In genomic region chr22:49962751-49963646, GRCh38 we compare ENCODE assay signal across 9 cellular contexts. TPM values are rescaled to one million over a fixed set of nuclear protein-coding genes. Genes with fewer than 3 reads are reported as not detected.
DNase-seq lines count a peak whose midpoint lies in the region; ATAC-seq and TF ChIP-seq lines count a peak whose summit lies in the region.
"Had no signal": no experiment of that assay in that cellular context is flagged by ENCODE, and none has a peak within 500 bp of the region (broad histone marks: within the 10 kb centered on the region; RNA-seq: fewer than 3 reads in every experiment).

No MANE protein-coding gene starts in this region.

- H3K79me2 ChIP-seq in GM23248 (ENCODE audit: insufficient read depth): peaks cover 21% of the 10 kb centered on the region

- intact Hi-C loops in Right ventricle myocardium superior (cut with DNase I): no loop called here

- peak overlapping the region; percentile 73 for H3K4me3 ChIP-seq in GM23248
- H3K4me3 ChIP-seq in rectal smooth muscle tissue (ENCODE audit: low read length): peak overlapping the region; percentile 69

- in situ Hi-C loops in GM23248 (cut with MboI) (no loop called here), GM13977 (cut with MboI; ENCODE audit: low pct_unique_long_range_greater_than_20kb, low sequenced_read_pairs, unreplicated experiment) (no loop called here)

- ATAC-seq in Right ventricle myocardium superior (ENCODE audit: poor library complexity): no peak
- ATAC-seq in HG02759 (IDR thresholded peaks at IDR 0.05; ENCODE audit: unreplicated experiment): no peak

- no peaks in the 10 kb centered on the region for H4K20me1 ChIP-seq in GM23248 (ENCODE audit: insufficient read depth)

- no peaks in the 10 kb centered on the region for H3K9me3 ChIP-seq in GM23248 (ENCODE audit: low read depth)

- H3K9ac ChIP-seq in GM23248 (peak overlapping the region; percentile 79), rectal smooth muscle tissue (ENCODE audit: low read length) (peak overlapping the region; percentile 76)

- WGBS in GM23248 (ENCODE audit: low coverage in 1 of 2, low lambda C conversion rate in 2 of 2, missing lambda C conversion rate in 2 of 2), 2 experiments: 84 to 85% methylated on average over 47 to 59 of the region's 63 CpGs

- 0 out of 2 replicates have a peak, but pooled peaks cover 3% of the 10 kb centered on the region for H3F3A ChIP-seq in GM23248 (ENCODE audit: insufficient read depth)

- peaks cover 5% of the 10 kb centered on the region; the same call in 1 of the 2 replicates for H3K4me1 ChIP-seq in GM23248 (ENCODE audit: insufficient read depth)
- H3K4me1 ChIP-seq in rectal smooth muscle tissue (ENCODE audit: control insufficient read depth, insufficient read depth, low read length): peaks cover 21% of the 10 kb centered on the region

- H3K27me3 ChIP-seq in GM23248 (replicated peaks; ENCODE audit: insufficient read depth): no peaks in the 10 kb centered on the region
- no peaks in the 10 kb centered on the region for H3K27me3 ChIP-seq in rectal smooth muscle tissue (ENCODE audit: control insufficient read depth, insufficient read depth, low read length)

- no peak for TF ChIP-seq CTCF in GM13977 (IDR thresholded peaks at IDR 0.05; ENCODE audit: extremely low read depth, insufficient read depth, missing control alignments)

- H3K36me3 ChIP-seq in GM23248 (ENCODE audit: low read depth): no peaks in the 10 kb centered on the region; the same call in 1 of the 2 replicates
- peaks cover 9% of the 10 kb centered on the region for H3K36me3 ChIP-seq in rectal smooth muscle tissue (ENCODE audit: control insufficient read depth, insufficient read depth, low read length)

- H3K9me2 ChIP-seq in GM23248 (ENCODE audit: insufficient read depth): no peaks in the 10 kb centered on the region

- peak overlapping the region; percentile 53; the same call in 1 of the 2 replicates for H2AFZ ChIP-seq in GM23248

- DNase-seq in GM23248: no peak
- DNase-seq in activated CD8-positive, alpha-beta memory T cell treated with anti-CD3 and anti-CD28 coated beads, Interleukin-2, amount 50 U/mL, for 48 hours: peak; percentile 59
- peak; percentile 54 for DNase-seq in Right ventricle myocardium superior
- no peak for DNase-seq in AML-193 (lab: John Stamatoyannopoulos, UW)
- DNase-seq in GM13977 (ENCODE audit: low spot score): no peak
- DNase-seq in pons (ENCODE audit: low spot score): no peak

- H3K27ac ChIP-seq in GM23248 (peak overlapping the region; percentile 29), rectal smooth muscle tissue (ENCODE audit: low read depth, low read length) (peak overlapping the region; percentile 73)

- peak overlapping the region; percentile 84 for H3K4me2 ChIP-seq in GM23248 (ENCODE audit: unreplicated experiment)

RNA-seq across cellular contexts. Expression of gene PIM3, which starts 2.4 kb away (rescaled TPM):
- total RNA-seq in GM23248 (2014; rRNA removed; shearing (Covaris generic)): 16.2 and 17.3 TPM in 2 replicates
- 10.8 TPM in 2 replicates for polyA plus RNA-seq in GM23248 (2016; fragmentation: Nextera tagmentation; extraction: Ambion mirVana)
- total RNA-seq in Right ventricle myocardium superior: 61.5 TPM

RNA-seq across cellular contexts. Expression of gene CRELD2, which starts 44.6 kb away (rescaled TPM):
- 57.1 and 73.2 TPM in 2 replicates for total RNA-seq in GM23248 (2014; rRNA removed; shearing (Covaris generic))
- 78.4 and 80.0 TPM in 2 replicates for polyA plus RNA-seq in GM23248 (2016; fragmentation: Nextera tagmentation; extraction: Ambion mirVana)
- 22.1 TPM for total RNA-seq in Right ventricle myocardium superior

RNA-seq across cellular contexts. Expression of gene ALG12, which starts 44.8 kb away (rescaled TPM):
- total RNA-seq in GM23248 (2014; rRNA removed; shearing (Covaris generic)): 16.9 and 24.4 TPM in 2 replicates
- polyA plus RNA-seq in GM23248 (2016; fragmentation: Nextera tagmentation; extraction: Ambion mirVana): 21.9 and 28.5 TPM in 2 replicates
- 13.8 TPM for total RNA-seq in Right ventricle myocardium superior

RNA-seq across cellular contexts. Expression of gene IL17REL, which starts 49.6 kb away (rescaled TPM):
- not detected in 2 replicates for total RNA-seq in GM23248 (2014; rRNA removed; shearing (Covaris generic))
- polyA plus RNA-seq in GM23248 (2016; fragmentation: Nextera tagmentation; extraction: Ambion mirVana): not detected in 2 replicates
- not detected for total RNA-seq in Right ventricle myocardium superior
- total RNA-seq: SK-MEL-5 had no signal

Comparison
In these comparisons a context has a peak if more than half of its experiments do, and no peak if none do; other contexts are left out.
1. DNase-seq: peak in activated CD8-positive, alpha-beta memory T cell treated with anti-CD3 and anti-CD28 coated beads, Interleukin-2, amount 50 U/mL, for 48 hours (single experiment) and Right ventricle myocardium superior (single experiment); none in GM23248 (single experiment), AML-193 (0 of 2), GM13977 (single experiment) and pons (single experiment).